1 cellular context compared by ENCODE assay signal in genomic region chr2:234363011-234363487, GRCh38.
A peak's percentile ranks its signal among the peaks of the same experiment; 100 is the strongest.
TF ChIP-seq lines count a peak whose summit lies in the region.

No MANE protein-coding gene starts in this region.

TF ChIP-seq in HepG2, 621 proteins besides CTCF, POLR2A, EP300 and RAD21 (continued from another document):
- TF ChIP-seq TFDP2 (CRISPR knock-in tag; IDR thresholded peaks at IDR 0.05) (no peak), CEBPZ (IDR thresholded peaks at IDR 0.05; ENCODE audit: low read length) (no peak), E2F5 (CRISPR knock-in tag; conservative IDR thresholded peaks at IDR 0.05) (no peak), FOSL2 (CRISPR knock-in tag; IDR thresholded peaks at IDR 0.05) (peak; percentile 86), UBTF (CRISPR knock-in tag; IDR thresholded peaks at IDR 0.05) (no peak), MAZ (IDR thresholded peaks at IDR 0.05; ENCODE audit: borderline replicate concordance, low read depth, low read length) (no peak), MAZ (CRISPR knock-in tag; IDR thresholded peaks at IDR 0.05; ENCODE audit: low read depth) (no peak), ZNF331 (CRISPR knock-in tag; IDR thresholded peaks at IDR 0.05) (no peak), NR2C2 (CRISPR knock-in tag; IDR thresholded peaks at IDR 0.05; ENCODE audit: borderline replicate concordance) (no peak), ZNF629 (CRISPR knock-in tag; conservative IDR thresholded peaks at IDR 0.05) (peak; percentile 78), MAFK (conservative IDR thresholded peaks at IDR 0.05 in 1 of 2, IDR thresholded peaks at IDR 0.05 in 1 of 2; ENCODE audit: low read length in 2 of 2) (0 out of 4 replicates have a peak, but pooled peaks of 1 of the 2 experiments have one; percentile 33), TERF1 (CRISPR knock-in tag; IDR thresholded peaks at IDR 0.05) (no peak), ZNF703 (CRISPR knock-in tag; IDR thresholded peaks at IDR 0.05; ENCODE audit: borderline replicate concordance) (no peak), ZNF644 (CRISPR knock-in tag; IDR thresholded peaks at IDR 0.05; ENCODE audit: low read depth) (0 out of 2 replicates have a peak, but pooled peaks have one; percentile 22), RBFOX2 (IDR thresholded peaks at IDR 0.05; ENCODE audit: low read depth, low read length) (no peak), KDM4B (CRISPR knock-in tag; IDR thresholded peaks at IDR 0.05) (no peak), HNF4G (IDR thresholded peaks at IDR 0.05; ENCODE audit: borderline replicate concordance, low read depth, low read length) (no peak), HNF4G (CRISPR knock-in tag; IDR thresholded peaks at IDR 0.05; ENCODE audit: borderline replicate concordance, low read depth) (no peak), RXRA (CRISPR knock-in tag; IDR thresholded peaks at IDR 0.05) (peak; percentile 17; the same call in 1 of the 2 replicates), TCF7 (IDR thresholded peaks at IDR 0.05; ENCODE audit: low read depth) (peak; percentile 67), JARID2 (CRISPR knock-in tag; IDR thresholded peaks at IDR 0.05; ENCODE audit: insufficient replicate concordance) (no peak), MIER2 (CRISPR knock-in tag; IDR thresholded peaks at IDR 0.05) (no peak), ZNF24 (IDR thresholded peaks at IDR 0.05) (no peak), HNF4A (CRISPR knock-in tag; IDR thresholded peaks at IDR 0.05) (peak; percentile 47; the same call in 1 of the 2 replicates), HDAC6 (IDR thresholded peaks at IDR 0.05; ENCODE audit: low read depth, low read length) (no peak), MTF1 (CRISPR knock-in tag; IDR thresholded peaks at IDR 0.05) (no peak), ZSCAN5A (CRISPR knock-in tag; IDR thresholded peaks at IDR 0.05; ENCODE audit: borderline replicate concordance) (no peak), DBP (CRISPR knock-in tag; IDR thresholded peaks at IDR 0.05; ENCODE audit: not compliant biosample characterization) (no peak), RELA (CRISPR knock-in tag; IDR thresholded peaks at IDR 0.05) (no peak), MIXL1 (CRISPR knock-in tag; IDR thresholded peaks at IDR 0.05) (no peak)
TF ChIP-seq in HepG2: peak in this region for 10.
